17 cellular contexts compared by ENCODE assay signal in the genomic region with DNA sequence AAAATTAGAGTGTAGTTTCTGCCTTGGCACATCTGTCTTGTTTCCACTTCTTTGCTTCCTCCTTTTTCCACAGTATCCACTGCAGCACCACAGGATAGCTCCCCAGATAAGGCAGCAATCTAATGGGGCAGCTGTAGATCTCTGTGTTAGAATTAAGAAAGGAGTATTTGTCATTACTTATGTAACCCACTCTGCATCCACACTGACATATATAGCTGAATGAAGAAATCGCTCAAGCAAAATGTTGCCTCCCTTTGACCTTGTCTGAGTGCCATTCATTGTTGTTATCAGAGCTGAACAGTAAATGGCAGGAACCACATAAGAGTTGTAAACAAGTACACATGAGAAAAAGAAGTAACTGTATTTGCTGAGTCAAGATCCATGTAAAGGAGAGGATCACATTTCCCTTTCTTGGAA. TPM values are rescaled to one million over a fixed set of nuclear protein-coding genes. Genes with fewer than 3 reads are reported as not detected.
DNase-seq lines count a peak whose midpoint lies in the region; ATAC-seq and TF ChIP-seq lines count a peak whose summit lies in the region.
"Had no signal": no experiment of that assay in that cellular context is flagged by ENCODE, and none has a peak within 500 bp of the region (broad histone marks: within the 10 kb centered on the region; RNA-seq: fewer than 3 reads in every experiment).

No MANE protein-coding gene starts in this region.

- H3K9me3 ChIP-seq in naive thymus-derived CD4-positive, alpha-beta T cell (ENCODE audit: control insufficient read depth in 2 of 3, low read length in 3 of 3), result no peaks in the 10 kb centered on the region
- H3K9me3 ChIP-seq: lower lobe of right lung had no signal

- no peaks in the 10 kb centered on the region for H3K36me3 ChIP-seq in naive thymus-derived CD4-positive, alpha-beta T cell (ENCODE audit: control insufficient read depth in 2 of 3, insufficient read depth in 3 of 3, low read length in 3 of 3)
- H3K36me3 ChIP-seq: lower lobe of right lung had no signal

- TF ChIP-seq CTCF in cardiac fibroblast (IDR thresholded peaks at IDR 0.05; ENCODE audit: low read depth, low read length), result no peak

- no peak overlapping the region for H3K27ac ChIP-seq in naive thymus-derived CD4-positive, alpha-beta T cell (ENCODE audit: low read depth, low read length)
- H3K27ac ChIP-seq: lower lobe of right lung had no signal

- peak overlapping the region in 3 of 9 donors; percentile 19 to 56 (median 41) for H3K27ac Mint-ChIP-seq in naive thymus-derived CD4-positive, alpha-beta T cell
- H3K27ac Mint-ChIP-seq: activated CD8-positive, alpha-beta T cell treated with anti-CD3 and anti-CD28 coated beads, Interleukin-2, amount 10 ng/mL, durations not matched to agents 7 days and 5 days; activated T-helper 1 cell treated with anti-CD3 and anti-CD28 coated beads, Interleukin-12 subunit alpha, Interleukin-12 subunit beta, Interleukin-2, Interleukin-4 antibody, amounts not matched to agents 30 ng/mL and 10 ng/mL and 1 ng/mL, durations not matched to agents 14 hours and 24 hours and 36 hours; nephron progenitor cell; stimulated activated effector memory CD8-positive, alpha-beta T cell treated with anti-CD3 and anti-CD28 coated beads, Interleukin-12 subunit alpha, Interleukin-12 subunit beta, amount 100 ng/mL, for 72 hours; type B pancreatic cell had no signal

- H3K9me3 Mint-ChIP-seq in naive thymus-derived CD4-positive, alpha-beta T cell, result peaks cover 0 to 13% (median 0%) of the 10 kb centered on the region in 11 donors
- H3K9me3 Mint-ChIP-seq: nephron progenitor cell; stimulated activated effector memory CD8-positive, alpha-beta T cell treated with anti-CD3 and anti-CD28 coated beads, Interleukin-12 subunit alpha, Interleukin-12 subunit beta, amount 100 ng/mL, for 72 hours had no signal

- H3K4me3 Mint-ChIP-seq in naive thymus-derived CD4-positive, alpha-beta T cell, result peak overlapping the region in 4 of 10 donors; percentile 26 to 48 (median 38)
- H3K4me3 Mint-ChIP-seq: activated CD8-positive, alpha-beta T cell treated with anti-CD3 and anti-CD28 coated beads, Interleukin-2, amount 10 ng/mL, durations not matched to agents 7 days and 5 days; activated T-helper 1 cell treated with anti-CD3 and anti-CD28 coated beads, Interleukin-12 subunit alpha, Interleukin-12 subunit beta, Interleukin-2, Interleukin-4 antibody, amounts not matched to agents 30 ng/mL and 10 ng/mL and 1 ng/mL, durations not matched to agents 14 hours and 24 hours and 36 hours; nephron progenitor cell; stimulated activated effector memory CD8-positive, alpha-beta T cell treated with anti-CD3 and anti-CD28 coated beads, Interleukin-12 subunit alpha, Interleukin-12 subunit beta, amount 100 ng/mL, for 72 hours; type B pancreatic cell had no signal

- intact Hi-C loops in naive thymus-derived CD4-positive, alpha-beta T cell (cut with micrococcal nuclease), result no loop called here
- intact Hi-C loops in posterior cingulate gyrus (cut with DNase I), result no loop called here

- POLR2A ChIA-PET in naive thymus-derived CD4-positive, alpha-beta T cell (lab: Charles Lee), result interaction anchor here (0.9 to 1.7 kb wide), 3 partner anchors 8 to 10 kb away, joined by 3 to 8 read pairs (median 3); no protein-coding TSS in a partner anchor

- peaks cover 20 to 62% (median 47%) of the 10 kb centered on the region in 7 donors for H3K4me1 Mint-ChIP-seq in naive thymus-derived CD4-positive, alpha-beta T cell

- H3K36me3 Mint-ChIP-seq in naive thymus-derived CD4-positive, alpha-beta T cell, result peaks cover 0 to 57% (median 16%) of the 10 kb centered on the region in 5 donors

- CTCF ChIA-PET in naive thymus-derived CD4-positive, alpha-beta T cell (lab: Charles Lee), result no interaction called here

- DNase-seq in DMS53 treated with DMSO at 0.1 percent for 48 hours (lab: John Stamatoyannopoulos, UW; ENCODE audit: unreplicated experiment) (peak; percentile 64), NCI-H2107 (lab: John Stamatoyannopoulos, UW) (peak; percentile 27), cardiac fibroblast (ENCODE audit: low read depth in 2 of 2) (peak; percentile 8 to 45), posterior cingulate gyrus (no peak)
- no peak for DNase-seq in naive thymus-derived CD4-positive, alpha-beta T cell
- DNase-seq: activated CD8-positive, alpha-beta T cell treated with anti-CD3 and anti-CD28 coated beads, Interleukin-2, amount 10 ng/mL, durations not matched to agents 7 days and 5 days; aorta; cortex of kidney; lower lobe of right lung; MM.1S; nephron progenitor cell had no signal

- peak; percentile 38 for ATAC-seq in naive thymus-derived CD4-positive, alpha-beta T cell
- ATAC-seq in GM18517 (IDR thresholded peaks at IDR 0.05; ENCODE audit: unreplicated experiment), result no peak
- ATAC-seq in HG02870 (IDR thresholded peaks at IDR 0.05; ENCODE audit: unreplicated experiment), result no peak
- ATAC-seq in HG02571 (IDR thresholded peaks at IDR 0.05; ENCODE audit: unreplicated experiment), result no peak
- ATAC-seq: activated CD8-positive, alpha-beta T cell treated with anti-CD3 and anti-CD28 coated beads, Interleukin-2, amount 10 ng/mL, durations not matched to agents 7 days and 5 days; lower lobe of right lung; stimulated activated effector memory CD8-positive, alpha-beta T cell treated with anti-CD3 and anti-CD28 coated beads, Interleukin-12 subunit alpha, Interleukin-12 subunit beta, amount 100 ng/mL, for 72 hours had no signal

- no peaks in the 10 kb centered on the region for H3K27me3 ChIP-seq in naive thymus-derived CD4-positive, alpha-beta T cell (ENCODE audit: control insufficient read depth in 2 of 2, insufficient read depth in 2 of 2, low read length in 2 of 2)

- no peaks in the 10 kb centered on the region for H3K27me3 Mint-ChIP-seq in naive thymus-derived CD4-positive, alpha-beta T cell
- H3K27me3 Mint-ChIP-seq: type B pancreatic cell had no signal

- no peak overlapping the region for H3K4me3 ChIP-seq in cardiac fibroblast (replicated peaks in 1 of 2; ENCODE audit: low read depth in 2 of 2, low read length in 2 of 2)
- H3K4me3 ChIP-seq in naive thymus-derived CD4-positive, alpha-beta T cell (ENCODE audit: low read length), result no peak overlapping the region
- H3K4me3 ChIP-seq: lower lobe of right lung had no signal

- peaks cover 5 to 19% of the 10 kb centered on the region in 2 donors for H3K4me1 ChIP-seq in naive thymus-derived CD4-positive, alpha-beta T cell (ENCODE audit: control insufficient read depth in 2 of 2, insufficient read depth in 2 of 2, low read length in 2 of 2)

RNA-seq across cellular contexts. Expression of a gene that starts 45.9 kb away (rescaled TPM):
- 10 to 100 TPM; 26.3 to 72.2 (median 45.3) TPM for total RNA-seq in naive thymus-derived CD4-positive, alpha-beta T cell
- polyA plus RNA-seq in naive thymus-derived CD4-positive, alpha-beta T cell, result 10 to 100 TPM; 53.7 to 57.4 TPM

Comparison
In these comparisons a context has a peak if more than half of its experiments do, and no peak if none do; other contexts are left out.
1. DNase-seq: peak in DMS53 treated with DMSO at 0.1 percent for 48 hours (single experiment), NCI-H2107 (single experiment) and cardiac fibroblast (2 of 2); none in naive thymus-derived CD4-positive, alpha-beta T cell (0 of 9) and posterior cingulate gyrus (0 of 10).